In genomic region chr9:69253057-69253456, GRCh38 we compare ENCODE assay signal across 24 cellular contexts.
DNase-seq lines count a peak whose midpoint lies in the region; ATAC-seq, FAIRE-seq and TF ChIP-seq lines count a peak whose summit lies in the region.
"Had no signal": no experiment of that assay in that cellular context is flagged by ENCODE, and none has a peak within 500 bp of the region (broad histone marks: within the 10 kb centered on the region; RNA-seq: fewer than 3 reads in every experiment).

No MANE protein-coding gene starts in this region.

- 42 to 47% methylated on average over 4 of the region's 4 CpGs for WGBS in heart right ventricle, 2 donors
- WGBS in suprapubic skin, result 10% methylated on average over 4 of the region's 4 CpGs
- 61 to 66% (median 62%) methylated on average over 4 of the region's 4 CpGs for WGBS in ovary, 3 donors

- no peaks in the 10 kb centered on the region for H3K4me1 Mint-ChIP-seq in type B pancreatic cell (ENCODE audit: unreplicated experiment)
- H3K4me1 Mint-ChIP-seq: activated naive CD4-positive, alpha-beta T cell treated with anti-CD3 and anti-CD28 coated beads, Interleukin-2, amount 10 ng/mL, durations not matched to agents 7 days and 5 days had no signal

- peaks cover 34% of the 10 kb centered on the region for H3K36me3 Mint-ChIP-seq in type B pancreatic cell
- H3K36me3 Mint-ChIP-seq: natural killer cell treated with Interleukin-12 subunit alpha and Interleukin-12 subunit beta and Interleukin-15 and Interleukin-18, amount 100 ng/mL, for 72 hours had no signal

- TF ChIP-seq POLR2A in suprapubic skin (IDR thresholded peaks at IDR 0.05) (no peak), ovary (IDR thresholded peaks at IDR 0.05) (no peak)

- peaks cover 0 to 35% (median 23%) of the 10 kb centered on the region in 9 donors for H3K4me1 ChIP-seq in heart right ventricle
- peaks cover 0 to 10% of the 10 kb centered on the region in 2 donors for H3K4me1 ChIP-seq in right atrium auricular region
- peaks cover 10% of the 10 kb centered on the region for H3K4me1 ChIP-seq in suprapubic skin
- H3K4me1 ChIP-seq in ovary (ENCODE audit: insufficient read depth), result no peaks in the 10 kb centered on the region
- H3K4me1 ChIP-seq: psoas muscle had no signal

- H3K4me3 Mint-ChIP-seq in type B pancreatic cell, result no peak overlapping the region
- H3K4me3 Mint-ChIP-seq: activated naive CD4-positive, alpha-beta T cell treated with anti-CD3 and anti-CD28 coated beads, Interleukin-2, amount 10 ng/mL, durations not matched to agents 7 days and 5 days; activated T-cell treated with anti-CD3 and anti-CD28 coated beads, Interleukin-2, amount 50 U/mL, for 24 hours; CD4-positive, alpha-beta T cell; natural killer cell treated with Interleukin-12 subunit alpha and Interleukin-12 subunit beta and Interleukin-15 and Interleukin-18, amount 100 ng/mL, for 72 hours had no signal

- H3K27me3 ChIP-seq in heart right ventricle (no peaks in the 10 kb centered on the region), right atrium auricular region (no peaks in the 10 kb centered on the region), bronchial epithelial cell (ENCODE audit: control insufficient read depth, insufficient read depth, low read length) (no peaks in the 10 kb centered on the region), suprapubic skin (no peaks in the 10 kb centered on the region), ovary (no peaks in the 10 kb centered on the region)
- H3K27me3 ChIP-seq: brain microvascular endothelial cell had no signal

- no peak for DNase-seq in heart right ventricle
- no peak for DNase-seq in right atrium auricular region (ENCODE audit: low spot score)
- peak; percentile 97 for DNase-seq in bronchial epithelial cell (ENCODE audit: low read depth)
- DNase-seq in foreskin melanocyte, result peak; percentile 77
- no peak for DNase-seq in suprapubic skin (ENCODE audit: low spot score in 2 of 2)
- no peak for DNase-seq in type B pancreatic cell (ENCODE audit: extremely low spot score, unreplicated experiment)
- no peak for DNase-seq in CD1c-positive myeloid dendritic cell (ENCODE audit: extremely low spot score)
- no peak for DNase-seq in ovary
- DNase-seq: 8988T; activated CD4-positive, alpha-beta T cell treated with anti-CD3 and anti-CD28 coated beads, Interleukin-2, amount 50 U/mL, for 48 hours; activated naive CD4-positive, alpha-beta T cell treated with anti-CD3 and anti-CD28 coated beads, Interleukin-2, amount 10 ng/mL, durations not matched to agents 7 days and 5 days; activated T-cell treated with anti-CD3 and anti-CD28 coated beads, Interleukin-2, amount 50 U/mL, for 24 hours; brain microvascular endothelial cell; CD4-positive, alpha-beta T cell; DMS79 treated with DMSO at 0.1 percent for 48 hours; mesendoderm; NCI-H1417 treated with DMSO at 0.1 percent for 48 hours; NCI-H226; psoas muscle; RPMI8226; stimulated activated CD4-positive, alpha-beta T cell treated with anti-CD3 and anti-CD28 coated beads, Interleukin-12 subunit alpha, Interleukin-12 subunit beta, amount 100 ng/mL, for 4 hours; trophoblast cell had no signal

- peak; percentile 94 for FAIRE-seq in bronchial epithelial cell (lab: Jason Lieb, UNC)

- H3K9me3 Mint-ChIP-seq in type B pancreatic cell, result no peaks in the 10 kb centered on the region
- H3K9me3 Mint-ChIP-seq: activated naive CD4-positive, alpha-beta T cell treated with anti-CD3 and anti-CD28 coated beads, Interleukin-2, amount 10 ng/mL, durations not matched to agents 7 days and 5 days; activated T-cell treated with anti-CD3 and anti-CD28 coated beads, Interleukin-2, amount 50 U/mL, for 24 hours; CD4-positive, alpha-beta T cell; natural killer cell treated with Interleukin-12 subunit alpha and Interleukin-12 subunit beta and Interleukin-15 and Interleukin-18, amount 100 ng/mL, for 72 hours had no signal

- no peak for TF ChIP-seq CTCF in heart right ventricle (IDR thresholded peaks at IDR 0.05)
- TF ChIP-seq CTCF in right atrium auricular region (IDR thresholded peaks at IDR 0.05), result no peak
- TF ChIP-seq CTCF in bronchial epithelial cell (IDR thresholded peaks at IDR 0.05; ENCODE audit: insufficient read depth, low read length, severe bottlenecking), result no peak
- no peak for TF ChIP-seq CTCF in suprapubic skin (IDR thresholded peaks at IDR 0.05)
- no peak for TF ChIP-seq CTCF in type B pancreatic cell (conservative IDR thresholded peaks at IDR 0.05)
- no peak for TF ChIP-seq CTCF in ovary (IDR thresholded peaks at IDR 0.05)

- H3K27ac ChIP-seq in heart right ventricle (peak overlapping the region in 8 of 10 donors; percentile 12 to 77 (median 58)), right atrium auricular region (peak overlapping the region in 1 of 2 donors; percentile 27), suprapubic skin (peak overlapping the region; percentile 47), ovary (no peak overlapping the region)
- H3K27ac ChIP-seq: brain microvascular endothelial cell, psoas muscle had no signal

- no peaks in the 10 kb centered on the region for H3K27me3 Mint-ChIP-seq in type B pancreatic cell
- H3K27me3 Mint-ChIP-seq: activated naive CD4-positive, alpha-beta T cell treated with anti-CD3 and anti-CD28 coated beads, Interleukin-2, amount 10 ng/mL, durations not matched to agents 7 days and 5 days; activated T-cell treated with anti-CD3 and anti-CD28 coated beads, Interleukin-2, amount 50 U/mL, for 24 hours; CD4-positive, alpha-beta T cell; natural killer cell treated with Interleukin-12 subunit alpha and Interleukin-12 subunit beta and Interleukin-15 and Interleukin-18, amount 100 ng/mL, for 72 hours had no signal

- no peaks in the 10 kb centered on the region for H3K9me3 ChIP-seq in heart right ventricle
- no peaks in the 10 kb centered on the region for H3K9me3 ChIP-seq in right atrium auricular region
- no peaks in the 10 kb centered on the region for H3K9me3 ChIP-seq in suprapubic skin
- H3K9me3 ChIP-seq in ovary, result no peaks in the 10 kb centered on the region
- H3K9me3 ChIP-seq: psoas muscle had no signal

- TF ChIP-seq EP300 in suprapubic skin (IDR thresholded peaks at IDR 0.05), result no peak
- no peak for TF ChIP-seq EP300 in ovary (IDR thresholded peaks at IDR 0.05)

- ATAC-seq in heart right ventricle, result peak in 6 of 8 donors; percentile 15 to 45 (median 36)
- ATAC-seq: HCT116, psoas muscle had no signal

- H3K4me3 ChIP-seq in heart right ventricle, result no peak overlapping the region
- H3K4me3 ChIP-seq in right atrium auricular region, result no peak overlapping the region
- no peak overlapping the region for H3K4me3 ChIP-seq in bronchial epithelial cell (ENCODE audit: low read depth, low read length)
- H3K4me3 ChIP-seq in suprapubic skin, result no peak overlapping the region
- H3K4me3 ChIP-seq in ovary, result no peak overlapping the region
- H3K4me3 ChIP-seq: psoas muscle had no signal

- intact Hi-C loops in heart right ventricle (cut with DNase I), result loop anchor here in 2 of 10 donors (5.0 to 10.0 kb wide), 3 partner anchors 72 to 216 kb away; partner anchors contain the start of genes ENTREP1 (in 1 of the 2) and FXN (in 1 of the 2)
- intact Hi-C loops in ovary (cut with DNase I), result no loop called here

- H3K36me3 ChIP-seq in heart right ventricle, result peaks cover 0 to 94% (median 26%) of the 10 kb centered on the region in 9 donors
- H3K36me3 ChIP-seq in right atrium auricular region, result peaks cover 66% of the 10 kb centered on the region
- peaks cover 5% of the 10 kb centered on the region for H3K36me3 ChIP-seq in bronchial epithelial cell (ENCODE audit: control insufficient read depth, insufficient read depth, low read length)
- peaks cover 45% of the 10 kb centered on the region for H3K36me3 ChIP-seq in suprapubic skin
- no peaks in the 10 kb centered on the region for H3K36me3 ChIP-seq in ovary

- H3K27ac Mint-ChIP-seq in type B pancreatic cell, result no peak overlapping the region
- H3K27ac Mint-ChIP-seq: activated naive CD4-positive, alpha-beta T cell treated with anti-CD3 and anti-CD28 coated beads, Interleukin-2, amount 10 ng/mL, durations not matched to agents 7 days and 5 days; activated T-cell treated with anti-CD3 and anti-CD28 coated beads, Interleukin-2, amount 50 U/mL, for 24 hours; CD4-positive, alpha-beta T cell; natural killer cell treated with Interleukin-12 subunit alpha and Interleukin-12 subunit beta and Interleukin-15 and Interleukin-18, amount 100 ng/mL, for 72 hours had no signal

Comparison
In these comparisons a context has a peak if more than half of its experiments do, and no peak if none do; other contexts are left out.
1. DNase-seq: peak in bronchial epithelial cell (single experiment) and foreskin melanocyte (single experiment); none in heart right ventricle (0 of 2), right atrium auricular region (single experiment), suprapubic skin (0 of 2), type B pancreatic cell (single experiment), CD1c-positive myeloid dendritic cell (single experiment) and ovary (0 of 5).
2. H3K27ac ChIP-seq: peak in heart right ventricle (8 of 10) and suprapubic skin (single experiment); none in ovary (0 of 2).